8 cellular contexts compared by ENCODE assay signal in genomic region chr1:65075123-65075976, GRCh38.
DNase-seq lines count a peak whose midpoint lies in the region; ATAC-seq and TF ChIP-seq lines count a peak whose summit lies in the region.

No MANE protein-coding gene starts in this region.

- no peak overlapping the region for H3K4me3 ChIP-seq in left lung

- H3K27ac ChIP-seq in left lung, result no peak overlapping the region

- H3K27ac Mint-ChIP-seq in activated B cell treated with CpG ODN at 0.5 μM for 24 hours, result no peak overlapping the region

- H3K4me3 Mint-ChIP-seq in activated B cell treated with CpG ODN at 0.5 μM for 24 hours, result no peak overlapping the region

- intact Hi-C loops in activated B cell treated with CpG ODN at 0.5 μM for 24 hours (cut with micrococcal nuclease) (loop anchor here (1.0 kb wide), 5 partner anchors 15 to 612 kb away; no protein-coding TSS in a partner anchor), left lung (cut with DNase I) (no loop called here)

- no peaks in the 10 kb centered on the region for H3K4me1 Mint-ChIP-seq in activated B cell treated with CpG ODN at 0.5 μM for 24 hours

- CTCF ChIA-PET in activated B cell treated with CpG ODN at 0.5 μM for 24 hours (lab: Charles Lee), result interaction anchor here (0.8 to 9.0 kb wide), 14 partner anchors 14 to 1459 kb away, joined by 3 to 137 read pairs (median 3); no protein-coding TSS in a partner anchor

- POLR2A ChIA-PET in activated B cell treated with CpG ODN at 0.5 μM for 24 hours (lab: Charles Lee), result interaction anchor here (0.6 to 1.7 kb wide), 4 partner anchors 10 to 115 kb away, joined by 3 to 8 read pairs (median 4); no protein-coding TSS in a partner anchor

- H3K9me3 Mint-ChIP-seq in activated B cell treated with CpG ODN at 0.5 μM for 24 hours, result no peaks in the 10 kb centered on the region

- no peaks in the 10 kb centered on the region for H3K36me3 ChIP-seq in left lung

- H3K36me3 Mint-ChIP-seq in activated B cell treated with CpG ODN at 0.5 μM for 24 hours (ENCODE audit: low read depth), result no peaks in the 10 kb centered on the region

- H3K9me3 ChIP-seq in left lung, result no peaks in the 10 kb centered on the region

- H3K27me3 Mint-ChIP-seq in activated B cell treated with CpG ODN at 0.5 μM for 24 hours, result peaks cover 5% of the 10 kb centered on the region

- ATAC-seq in HG02981 (IDR thresholded peaks at IDR 0.05; ENCODE audit: unreplicated experiment) (peak; percentile 79), activated B cell treated with CpG ODN at 0.5 μM for 24 hours (ENCODE audit: low read depth) (peak; percentile 94), left lung (peak; percentile 96)

- peak; percentile 23 for DNase-seq in NK-92 treated with Interleukin-12 subunit alpha and Interleukin-12 subunit beta, amount 100 ng/mL, for 24 hours (lab: John Stamatoyannopoulos, UW)
- DNase-seq in NK-92 (lab: John Stamatoyannopoulos, UW; ENCODE audit: unreplicated experiment) (no peak), NCI-H2171 (lab: John Stamatoyannopoulos, UW) (peak; percentile 18), activated B cell treated with CpG ODN at 0.5 μM for 24 hours (no peak), cerebellar cortex (ENCODE audit: low spot score) (peak; percentile 71), left lung (no peak)
- DNase-seq in stimulated activated CD8-positive, alpha-beta memory T cell treated with anti-CD3 and anti-CD28 coated beads, Interleukin-2, amount 100 ng/mL, for 48 hours (ENCODE audit: low read depth in 2 of 2), result peak; percentile 15 to 38

- no peaks in the 10 kb centered on the region for H3K4me1 ChIP-seq in left lung

- no peaks in the 10 kb centered on the region for H3K27me3 ChIP-seq in left lung

- peak; percentile 51 for TF ChIP-seq CTCF in activated B cell treated with CpG ODN at 0.5 μM for 24 hours (IDR thresholded peaks at IDR 0.05)
- peak; percentile 66 to 71 for TF ChIP-seq CTCF in left lung (IDR thresholded peaks at IDR 0.05)

Comparison
In these comparisons a context has a peak if more than half of its experiments do, and no peak if none do; other contexts are left out.
1. DNase-seq: peak in NK-92 treated with Interleukin-12 subunit alpha and Interleukin-12 subunit beta, amount 100 ng/mL, for 24 hours (single experiment), NCI-H2171 (single experiment), cerebellar cortex (single experiment) and stimulated activated CD8-positive, alpha-beta memory T cell treated with anti-CD3 and anti-CD28 coated beads, Interleukin-2, amount 100 ng/mL, for 48 hours (2 of 2); none in NK-92 (single experiment), activated B cell treated with CpG ODN at 0.5 μM for 24 hours (single experiment) and left lung (0 of 2).
2. Peak in every context shown above with its lines, with median percentiles within 50 percentile points of each other: ATAC-seq.